Comparison of ENCODE assay signal across 8 cellular contexts in genomic region chr13:109700176-109700575, GRCh38.
DNase-seq lines count a peak whose midpoint lies in the region; ATAC-seq and TF ChIP-seq lines count a peak whose summit lies in the region.

No MANE protein-coding gene starts in this region.

- H3K9me3 ChIP-seq in mucosa of descending colon = no peaks in the 10 kb centered on the region

- no peak for TF ChIP-seq CTCF in mucosa of descending colon (IDR thresholded peaks at IDR 0.05)

- peaks cover 10% of the 10 kb centered on the region for H3K4me1 ChIP-seq in mucosa of descending colon (ENCODE audit: low read depth)

- H3K36me3 ChIP-seq in mucosa of descending colon (ENCODE audit: low read depth) = no peaks in the 10 kb centered on the region

- peaks cover 36% of the 10 kb centered on the region for H3K27me3 Mint-ChIP-seq in activated CD8-positive, alpha-beta T cell treated with anti-CD3 and anti-CD28 coated beads, Interleukin-2, amount 10 ng/mL, durations not matched to agents 7 days and 5 days (ENCODE audit: low read depth)

- in situ Hi-C loops in G401 (cut with HindIII; ENCODE audit: low sequenced_read_pairs) = no loop called here

- POLR2A ChIA-PET in activated CD8-positive, alpha-beta T cell treated with anti-CD3 and anti-CD28 coated beads, Interleukin-2, amount 10 ng/mL, durations not matched to agents 7 days and 5 days (lab: Charles Lee) = no interaction called here

- CTCF ChIA-PET in activated CD8-positive, alpha-beta T cell treated with anti-CD3 and anti-CD28 coated beads, Interleukin-2, amount 10 ng/mL, durations not matched to agents 7 days and 5 days (lab: Charles Lee) = no interaction called here

- no peaks in the 10 kb centered on the region for H3K36me3 Mint-ChIP-seq in activated CD8-positive, alpha-beta T cell treated with anti-CD3 and anti-CD28 coated beads, Interleukin-2, amount 10 ng/mL, durations not matched to agents 7 days and 5 days (ENCODE audit: low read depth)

- H3K27ac Mint-ChIP-seq in activated CD8-positive, alpha-beta T cell treated with anti-CD3 and anti-CD28 coated beads, Interleukin-2, amount 10 ng/mL, durations not matched to agents 7 days and 5 days = no peak overlapping the region

- no peak overlapping the region for H3K4me3 ChIP-seq in mucosa of descending colon

- peaks cover 4% of the 10 kb centered on the region for H3K4me1 Mint-ChIP-seq in activated CD8-positive, alpha-beta T cell treated with anti-CD3 and anti-CD28 coated beads, Interleukin-2, amount 10 ng/mL, durations not matched to agents 7 days and 5 days (ENCODE audit: low read depth)

- DNase-seq in HT-29 (ENCODE audit: low spot score) (peak; percentile 86), NCI-H82 (lab: John Stamatoyannopoulos, UW) (peak; percentile 88), dermis blood vessel endothelial cell (peak; percentile 58), mucosa of descending colon (peak; percentile 92 to 95 (median 93)), G401 (ENCODE audit: low spot score) (no peak), GM19238 (ENCODE audit: insufficient read length, low spot score) (no peak)
- DNase-seq in activated effector memory CD4-positive, alpha-beta T cell treated with anti-CD3 and anti-CD28 coated beads, Interleukin-2, amount 50 U/mL, for 16 hours = no peak
- DNase-seq in activated CD8-positive, alpha-beta T cell treated with anti-CD3 and anti-CD28 coated beads, Interleukin-2, amount 10 ng/mL, durations not matched to agents 7 days and 5 days = no peak

- no peaks in the 10 kb centered on the region for H3K9me3 Mint-ChIP-seq in activated CD8-positive, alpha-beta T cell treated with anti-CD3 and anti-CD28 coated beads, Interleukin-2, amount 10 ng/mL, durations not matched to agents 7 days and 5 days (ENCODE audit: insufficient read depth)

- H3K4me3 Mint-ChIP-seq in activated CD8-positive, alpha-beta T cell treated with anti-CD3 and anti-CD28 coated beads, Interleukin-2, amount 10 ng/mL, durations not matched to agents 7 days and 5 days = no peak overlapping the region

- intact Hi-C loops in mucosa of descending colon (cut with DNase I, micrococcal nuclease) = no loop called here

- peak; percentile 95 for ATAC-seq in mucosa of descending colon
- ATAC-seq in activated CD8-positive, alpha-beta T cell treated with anti-CD3 and anti-CD28 coated beads, Interleukin-2, amount 10 ng/mL, durations not matched to agents 7 days and 5 days = no peak

Comparison
In these comparisons a context has a peak if more than half of its experiments do, and no peak if none do; other contexts are left out.
1. DNase-seq: peak in HT-29 (single experiment), NCI-H82 (single experiment), dermis blood vessel endothelial cell (single experiment) and mucosa of descending colon (3 of 3); none in activated effector memory CD4-positive, alpha-beta T cell treated with anti-CD3 and anti-CD28 coated beads, Interleukin-2, amount 50 U/mL, for 16 hours (single experiment), G401 (single experiment), GM19238 (single experiment) and activated CD8-positive, alpha-beta T cell treated with anti-CD3 and anti-CD28 coated beads, Interleukin-2, amount 10 ng/mL, durations not matched to agents 7 days and 5 days (single experiment).